In genomic region chr1:15207031-15207828, GRCh38 we compare ENCODE assay signal across 16 cellular contexts. TPM values are rescaled to one million over a fixed set of nuclear protein-coding genes. Genes with fewer than 3 reads are reported as not detected.
DNase-seq lines count a peak whose midpoint lies in the region; TF ChIP-seq lines count a peak whose summit lies in the region.
"Had no signal": no experiment of that assay in that cellular context is flagged by ENCODE, and none has a peak within 500 bp of the region (broad histone marks: within the 10 kb centered on the region; RNA-seq: fewer than 3 reads in every experiment).

No MANE protein-coding gene starts in this region.

- peak overlapping the region; percentile 65 for H2AK5ac ChIP-seq in mesenchymal stem cell (ENCODE audit: low read length, severe bottlenecking)

- H3K4me2 ChIP-seq in mesenchymal stem cell (ENCODE audit: low read length, poor library complexity, severe bottlenecking) = peak overlapping the region; percentile 3
- H3K4me2 ChIP-seq in Karpas-422 (ENCODE audit: low read depth, low read length, poor library complexity, severe bottlenecking) = no peak overlapping the region

- 44 to 54% methylated on average over 13 to 25 of the region's 25 CpGs for WGBS in endodermal cell (ENCODE audit: insufficient coverage in 1 of 2, insufficient read length in 1 of 2), 2 experiments
- 76% methylated on average over 25 of the region's 25 CpGs for WGBS in mesenchymal stem cell
- 72 to 73% methylated on average over 25 of the region's 25 CpGs for WGBS in thyroid gland, 2 donors

- H3K4me3 ChIP-seq in endodermal cell (ENCODE audit: low read length) (no peak overlapping the region), mesenchymal stem cell (ENCODE audit: insufficient read depth in 1 of 2, low read depth in 1 of 2, low read length in 2 of 2) (no peak overlapping the region), thyroid gland (replicated peaks in 1 of 3) (no peak overlapping the region), Karpas-422 (ENCODE audit: low read length) (no peak overlapping the region)
- H3K4me3 ChIP-seq: breast epithelium, HAP-1 had no signal

- H3K9me3 ChIP-seq in endodermal cell (ENCODE audit: control insufficient read depth, low read length) = no peaks in the 10 kb centered on the region
- no peaks in the 10 kb centered on the region for H3K9me3 ChIP-seq in mesenchymal stem cell (ENCODE audit: control insufficient read depth, low read length)
- no peaks in the 10 kb centered on the region for H3K9me3 ChIP-seq in thyroid gland
- no peaks in the 10 kb centered on the region for H3K9me3 ChIP-seq in Karpas-422 (ENCODE audit: low read length)
- H3K9me3 ChIP-seq: breast epithelium, HAP-1 had no signal

- TF ChIP-seq CTCF in endodermal cell (conservative IDR thresholded peaks at IDR 0.05) = no peak
- no peak for TF ChIP-seq CTCF in thyroid gland (IDR thresholded peaks at IDR 0.05)

- peak overlapping the region in 1 of 2 experiments; percentile 86 for H3K14ac ChIP-seq in mesenchymal stem cell (ENCODE audit: low read length in 2 of 2)

- no peaks in the 10 kb centered on the region for H3K27me3 Mint-ChIP-seq in endodermal cell (ENCODE audit: insufficient read depth)

- no peak overlapping the region for H3K9ac ChIP-seq in endodermal cell (ENCODE audit: extremely low read depth, low read length, poor library complexity, severe bottlenecking)
- no peak overlapping the region for H3K9ac ChIP-seq in mesenchymal stem cell (ENCODE audit: low read length)
- no peak overlapping the region for H3K9ac ChIP-seq in Karpas-422 (ENCODE audit: low read length)

- peak overlapping the region; percentile 75 for H3K27ac Mint-ChIP-seq in endodermal cell
- H3K27ac Mint-ChIP-seq: activated CD4-positive, alpha-beta T cell treated with anti-CD3 and anti-CD28 coated beads, Interleukin-2, amount 10 ng/mL, durations not matched to agents 7 days and 5 days; activated T-helper 2 cell treated with anti-CD3 and anti-CD28 coated beads, Interferon-gamma antibody, Interleukin-2, Interleukin-4, amounts not matched to agents 10 μg/mL and 5 μg/mL and 100 μg/mL, durations not matched to agents 14 hours and 24 hours and 36 hours; CD8-positive, alpha-beta memory T cell; naive B cell had no signal

- H2BK15ac ChIP-seq in mesenchymal stem cell (ENCODE audit: low read depth, poor library complexity, severe bottlenecking) = peak overlapping the region; percentile 80

- H3K4ac ChIP-seq in mesenchymal stem cell (ENCODE audit: low read depth in 1 of 2, low read length in 2 of 2) = no peak overlapping the region

- H4K20me1 ChIP-seq in Karpas-422 (ENCODE audit: insufficient read depth, low read depth, low read length) = no peaks in the 10 kb centered on the region; the same call in 1 of the 2 replicates

- peak overlapping the region; percentile 46 to 52 for H3K18ac ChIP-seq in mesenchymal stem cell (ENCODE audit: low read depth in 1 of 2, low read length in 2 of 2)

- H3K79me2 ChIP-seq in Karpas-422 (ENCODE audit: low read length) = no peaks in the 10 kb centered on the region

- no peaks in the 10 kb centered on the region for H3K9me3 Mint-ChIP-seq in endodermal cell
- H3K9me3 Mint-ChIP-seq: activated CD4-positive, alpha-beta T cell treated with anti-CD3 and anti-CD28 coated beads, Interleukin-2, amount 10 ng/mL, durations not matched to agents 7 days and 5 days; activated T-helper 2 cell treated with anti-CD3 and anti-CD28 coated beads, Interferon-gamma antibody, Interleukin-2, Interleukin-4, amounts not matched to agents 10 μg/mL and 5 μg/mL and 100 μg/mL, durations not matched to agents 14 hours and 24 hours and 36 hours; CD8-positive, alpha-beta memory T cell; naive B cell had no signal

- peaks cover 37% of the 10 kb centered on the region for H3K79me1 ChIP-seq in mesenchymal stem cell (replicated peaks; ENCODE audit: low read length, poor library complexity, severe bottlenecking)

- H3K36me3 Mint-ChIP-seq in endodermal cell (ENCODE audit: low read depth) = peaks cover 2% of the 10 kb centered on the region
- H3K36me3 Mint-ChIP-seq: CD8-positive, alpha-beta memory T cell; naive B cell had no signal

- no peak overlapping the region for H2BK5ac ChIP-seq in mesenchymal stem cell (ENCODE audit: low read depth, low read length, poor library complexity, severe bottlenecking)

- H3K23ac ChIP-seq in mesenchymal stem cell (ENCODE audit: low read length in 2 of 2) = no peak overlapping the region

- H4K91ac ChIP-seq in mesenchymal stem cell (ENCODE audit: low read length) = peak overlapping the region; percentile 78

- H2AFZ ChIP-seq in mesenchymal stem cell (ENCODE audit: low read depth, low read length) (no peak overlapping the region), Karpas-422 (ENCODE audit: low read length) (no peak overlapping the region)

- H3K36me3 ChIP-seq in endodermal cell (ENCODE audit: control insufficient read depth, insufficient read depth, low read length) = no peaks in the 10 kb centered on the region
- peaks cover 0 to 3% of the 10 kb centered on the region in 2 experiments for H3K36me3 ChIP-seq in mesenchymal stem cell (ENCODE audit: control insufficient read depth in 1 of 2, insufficient read depth in 2 of 2, low read depth in 1 of 2, low read length in 2 of 2)
- no peaks in the 10 kb centered on the region for H3K36me3 ChIP-seq in thyroid gland
- no peaks in the 10 kb centered on the region for H3K36me3 ChIP-seq in Karpas-422 (ENCODE audit: insufficient read depth, low read length)
- H3K36me3 ChIP-seq: breast epithelium, HAP-1 had no signal

- intact Hi-C loops in thyroid gland (cut with DNase I) = no loop called here

- no peak overlapping the region for H2BK120ac ChIP-seq in mesenchymal stem cell (ENCODE audit: low read depth, low read length)

- H2BK12ac ChIP-seq in mesenchymal stem cell (ENCODE audit: low read length in 2 of 2) = peak overlapping the region; percentile 1 to 29

- no peaks in the 10 kb centered on the region for H3K9me2 ChIP-seq in Karpas-422 (replicated peaks; ENCODE audit: insufficient read depth, low read length)

- peak; percentile 73 for DNase-seq in RPMI8226
- peak; percentile 71 for DNase-seq in endodermal cell
- DNase-seq in mesenchymal stem cell = no peak
- DNase-seq in thyroid gland = peak; percentile 21 to 45
- DNase-seq in GOT3 (lab: John Stamatoyannopoulos, UW) = no peak
- DNase-seq in Karpas-422 = no peak
- no peak for DNase-seq in NCI-H2029 (lab: John Stamatoyannopoulos, UW)
- DNase-seq: activated CD4-positive, alpha-beta T cell treated with anti-CD3 and anti-CD28 coated beads, Interleukin-2, amount 10 ng/mL, durations not matched to agents 7 days and 5 days; CD8-positive, alpha-beta memory T cell; GDM1; naive B cell; NCI-H2171 had no signal

- peak overlapping the region; percentile 84 for H4K8ac ChIP-seq in mesenchymal stem cell (ENCODE audit: low read length)

- peaks cover 17% of the 10 kb centered on the region for H3K4me1 ChIP-seq in endodermal cell (ENCODE audit: control insufficient read depth, insufficient read depth, low read length)
- H3K4me1 ChIP-seq in mesenchymal stem cell (ENCODE audit: control insufficient read depth, insufficient read depth, low read depth, low read length) = peaks cover 30% of the 10 kb centered on the region
- peaks cover 14 to 19% of the 10 kb centered on the region in 2 donors for H3K4me1 ChIP-seq in thyroid gland
- no peaks in the 10 kb centered on the region for H3K4me1 ChIP-seq in Karpas-422 (ENCODE audit: low read length)
- H3K4me1 ChIP-seq: HAP-1 had no signal

- TF ChIP-seq POLR2A in thyroid gland (IDR thresholded peaks at IDR 0.05) = no peak

- H3K4me3 Mint-ChIP-seq in endodermal cell = peak overlapping the region; percentile 22
- H3K4me3 Mint-ChIP-seq: activated CD4-positive, alpha-beta T cell treated with anti-CD3 and anti-CD28 coated beads, Interleukin-2, amount 10 ng/mL, durations not matched to agents 7 days and 5 days; CD8-positive, alpha-beta memory T cell; naive B cell had no signal

- H3K27me3 ChIP-seq in endodermal cell (ENCODE audit: control insufficient read depth, insufficient read depth, low read length, poor library complexity, severe bottlenecking) (no peaks in the 10 kb centered on the region), mesenchymal stem cell (ENCODE audit: control insufficient read depth in 1 of 2, insufficient read depth in 1 of 2, low read length in 2 of 2) (peaks cover 0 to 9% of the 10 kb centered on the region in 2 experiments), thyroid gland (no peaks in the 10 kb centered on the region), Karpas-422 (ENCODE audit: low read length) (no peaks in the 10 kb centered on the region)
- H3K27me3 ChIP-seq: breast epithelium had no signal

- H3K27ac ChIP-seq in endodermal cell (ENCODE audit: low read depth, low read length) (peak overlapping the region; percentile 74), mesenchymal stem cell (ENCODE audit: low read length, poor library complexity, severe bottlenecking) (no peak overlapping the region), thyroid gland (peak overlapping the region in 1 of 3 donors; percentile 24), Karpas-422 (ENCODE audit: low read length) (no peak overlapping the region)

- peaks cover 20% of the 10 kb centered on the region for H3K4me1 Mint-ChIP-seq in endodermal cell
- H3K4me1 Mint-ChIP-seq: activated CD4-positive, alpha-beta T cell treated with anti-CD3 and anti-CD28 coated beads, Interleukin-2, amount 10 ng/mL, durations not matched to agents 7 days and 5 days; CD8-positive, alpha-beta memory T cell; naive B cell had no signal

RNA-seq across cellular contexts. Expression of gene FHAD1, which starts 39.8 kb away (rescaled TPM):
- 1 to 10 TPM; 2.9 to 3.6 TPM for total RNA-seq in endodermal cell
- 1.7 TPM for polyA plus RNA-seq in endodermal cell (2013, experiment 1 of 2)
- 2.1 TPM for polyA plus RNA-seq in endodermal cell (2013, experiment 2 of 2)
- polyA plus RNA-seq in mesenchymal stem cell (2013, experiment 1 of 2) = 0.21 TPM
- polyA plus RNA-seq in mesenchymal stem cell (2013, experiment 2 of 2) = 0.18 TPM
- total RNA-seq in thyroid gland = 1 to 10 TPM in 1 of 4 donors, under 1 TPM in 3; 0.54 to 1.9 (median 0.75) TPM
- total RNA-seq in Karpas-422 (2014; rRNA removed; shearing (Covaris generic); ENCODE audit: low replicate concordance) = 0.45 and 1.2 TPM in 2 replicates
- total RNA-seq: activated CD4-positive, alpha-beta T cell treated with anti-CD3 and anti-CD28 coated beads, Interleukin-2, amount 10 ng/mL, durations not matched to agents 7 days and 5 days; activated T-helper 2 cell treated with anti-CD3 and anti-CD28 coated beads, Interferon-gamma antibody, Interleukin-2, Interleukin-4, amounts not matched to agents 10 μg/mL and 5 μg/mL and 100 μg/mL, durations not matched to agents 14 hours and 24 hours and 36 hours; CD8-positive, alpha-beta memory T cell; OCI-LY7 had no signal
- polyA plus RNA-seq: CD8-positive, alpha-beta memory T cell had no signal

RNA-seq across cellular contexts. Expression of gene TMEM51, which starts 53.7 kb away (rescaled TPM):
- total RNA-seq in endodermal cell = 10 to 100 TPM; 12.1 TPM
- polyA plus RNA-seq in endodermal cell (2013, experiment 1 of 2) = 10.0 TPM
- 9.6 TPM for polyA plus RNA-seq in endodermal cell (2013, experiment 2 of 2)
- polyA plus RNA-seq in mesenchymal stem cell (2013, experiment 1 of 2) = 48.1 TPM
- 46.7 TPM for polyA plus RNA-seq in mesenchymal stem cell (2013, experiment 2 of 2)
- total RNA-seq in thyroid gland = 10 to 100 TPM in 1 of 4 donors, 1 to 10 TPM in 3; 3.7 to 12.0 (median 6.4) TPM
- not detected in 2 replicates for total RNA-seq in Karpas-422 (2014; rRNA removed; shearing (Covaris generic); ENCODE audit: low replicate concordance)
- total RNA-seq: activated CD4-positive, alpha-beta T cell treated with anti-CD3 and anti-CD28 coated beads, Interleukin-2, amount 10 ng/mL, durations not matched to agents 7 days and 5 days; OCI-LY7 had no signal
- polyA plus RNA-seq: CD8-positive, alpha-beta memory T cell had no signal

Comparison
In these comparisons a context has a peak if more than half of its experiments do, and no peak if none do; other contexts are left out.
1. DNase-seq: peak in RPMI8226 (single experiment), endodermal cell (single experiment) and thyroid gland (2 of 2); none in mesenchymal stem cell (single experiment), GOT3 (single experiment), Karpas-422 (single experiment) and NCI-H2029 (single experiment).